27 cellular contexts compared by ENCODE assay signal in genomic region chr2:161569401-161569800, GRCh38. TPM values are rescaled to one million over a fixed set of nuclear protein-coding genes. Genes with fewer than 3 reads are reported as not detected.
"Had no signal": no experiment of that assay in that cellular context is flagged by ENCODE, and none has a peak within 500 bp of the region (broad histone marks: within the 10 kb centered on the region; RNA-seq: fewer than 3 reads in every experiment).

No MANE protein-coding gene starts in this region.

- H3K27ac Mint-ChIP-seq: activated CD4-positive, alpha-beta memory T cell treated with anti-CD3 and anti-CD28 coated beads, Interleukin-2, amount 10 ng/mL, durations not matched to agents 7 days and 5 days; activated naive CD4-positive, alpha-beta T cell treated with anti-CD3 and anti-CD28 coated beads, Interleukin-2, amount 50 U/mL, for 24 hours; brain had no signal

- H3K36me3 Mint-ChIP-seq: activated naive CD4-positive, alpha-beta T cell treated with anti-CD3 and anti-CD28 coated beads, Interleukin-2, amount 50 U/mL, for 24 hours; brain had no signal

- H3K4me3 Mint-ChIP-seq: activated CD4-positive, alpha-beta memory T cell treated with anti-CD3 and anti-CD28 coated beads, Interleukin-2, amount 10 ng/mL, durations not matched to agents 7 days and 5 days; activated naive CD4-positive, alpha-beta T cell treated with anti-CD3 and anti-CD28 coated beads, Interleukin-2, amount 50 U/mL, for 24 hours; brain had no signal

- H3K4me1 Mint-ChIP-seq: brain had no signal

- ATAC-seq: Panc1 had no signal

- H3K4me3 ChIP-seq: SJCRH30, SK-N-MC had no signal

- DNase-seq: activated CD4-positive, alpha-beta memory T cell treated with anti-CD3 and anti-CD28 coated beads, Interleukin-2, amount 10 ng/mL, durations not matched to agents 7 days and 5 days; activated CD4-positive, alpha-beta T cell treated with anti-CD3 and anti-CD28 coated beads for 1 hour; activated CD4-positive, CD25-positive, alpha-beta regulatory T cell; activated effector memory CD4-positive, alpha-beta T cell treated with Interleukin-2 at 50 U/mL for 16 hours; anterior cingulate cortex; caudate nucleus; cerebellar nuclear complex; Karpas-422; NCI-H1048; NCI-H1105 treated with DMSO at 0.1 percent for 48 hours; NCI-H1436; NCI-H1694; NCI-H1930; NCI-H2081 treated with DMSO at 0.1 percent for 48 hours; NCI-H345; NCI-H524 treated with DMSO at 0.1 percent for 48 hours; SHP77; SJCRH30; T1000; WERI-Rb-1 had no signal

- H3K27me3 ChIP-seq: SJCRH30 had no signal

- H3K27ac ChIP-seq: SJCRH30, SK-N-MC, WERI-Rb-1 had no signal

- H3K36me3 ChIP-seq: SJCRH30, WERI-Rb-1 had no signal

- H3K9me3 ChIP-seq: SJCRH30 had no signal

- H3K4me1 ChIP-seq: SJCRH30 had no signal

RNA-seq across cellular contexts. Expression of gene SLC4A10, which starts 54.8 kb away (rescaled TPM):
- total RNA-seq: bronchial epithelial cell, MCF 10A, RPMI7951 had no signal
